In the genomic region with DNA sequence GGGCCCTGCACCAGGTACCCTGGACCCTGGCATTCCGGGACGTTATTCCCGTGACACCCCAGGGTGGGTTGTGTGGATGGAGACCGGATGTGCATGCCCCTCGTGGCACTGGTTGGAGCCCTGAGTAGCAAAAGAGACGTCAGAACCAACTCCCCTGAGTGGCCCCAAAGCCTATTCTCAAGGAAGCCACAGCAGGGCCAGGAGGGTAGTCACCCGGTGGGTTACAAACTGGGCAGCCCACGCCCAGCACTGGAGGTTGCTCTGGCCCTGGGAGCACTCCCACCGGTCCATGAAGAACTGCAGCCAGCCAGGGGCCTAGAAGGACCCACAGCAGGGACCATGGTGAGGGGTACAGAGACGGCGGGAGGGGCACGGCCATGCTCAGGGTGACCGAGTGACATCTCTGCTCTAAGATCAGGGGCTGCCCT, we compare ENCODE assay signal across 8 cellular contexts. TPM values are rescaled to one million over a fixed set of nuclear protein-coding genes. Genes with fewer than 3 reads are reported as not detected.
A peak's percentile ranks its signal among the peaks of the same experiment; 100 is the strongest.
DNase-seq lines count a peak whose midpoint lies in the region; ATAC-seq and TF ChIP-seq lines count a peak whose summit lies in the region.

No MANE protein-coding gene starts in this region.

- DNase-seq in AG04450 (ENCODE audit: low read depth, low spot score) (no peak), adipocyte (ENCODE audit: low read depth) (peak; percentile 47), mesendoderm (no peak), occipital lobe (lab: John Stamatoyannopoulos, UW) (no peak), NCI-H510A (lab: John Stamatoyannopoulos, UW) (no peak), SHP77 (lab: John Stamatoyannopoulos, UW) (no peak), AG08396 (ENCODE audit: low spot score) (no peak)

- H3K9ac ChIP-seq in adipocyte (ENCODE audit: low read length) (peak overlapping the region; percentile 78), mesendoderm (ENCODE audit: low read length) (peak overlapping the region; percentile 61)

- H3K27me3 ChIP-seq in AG04450 (ENCODE audit: control insufficient read depth, insufficient read depth, low read length) (no peaks in the 10 kb centered on the region), adipocyte (replicated peaks; ENCODE audit: control insufficient read depth, insufficient read depth, low read length) (no peaks in the 10 kb centered on the region), mesendoderm (ENCODE audit: insufficient read depth, low read length, poor library complexity) (no peaks in the 10 kb centered on the region)

- peak overlapping the region; percentile 8 for H3K4me2 ChIP-seq in mesendoderm (ENCODE audit: low read length)

- POLR2A ChIA-PET in AG04450 (lab: Yijun Ruan, JAX): interaction anchor here (1.0 kb wide), 1 partner anchor 20 kb away, joined by 4 read pairs; no protein-coding TSS in a partner anchor

- peak overlapping the region; percentile 29 for H3K4ac ChIP-seq in mesendoderm (ENCODE audit: low read depth, low read length)

- peaks cover 34% of the 10 kb centered on the region for H3K4me1 ChIP-seq in adipocyte (ENCODE audit: control insufficient read depth, insufficient read depth, low read length)
- peaks cover 15% of the 10 kb centered on the region for H3K4me1 ChIP-seq in mesendoderm (ENCODE audit: control insufficient read depth, low read depth, low read length)

- CTCF ChIA-PET in AG04450 (lab: Charles Lee): interaction anchor here (0.7 kb wide), 1 partner anchor 29 kb away, joined by 3 read pairs; no protein-coding TSS in a partner anchor

- no peak overlapping the region for H4K8ac ChIP-seq in mesendoderm (ENCODE audit: low read depth, low read length)

- peaks cover 16% of the 10 kb centered on the region for H3K79me1 ChIP-seq in mesendoderm (ENCODE audit: low read length)

- no peak overlapping the region for H2AK5ac ChIP-seq in mesendoderm (ENCODE audit: low read length)

- H3K18ac ChIP-seq in mesendoderm (ENCODE audit: low read length): no peak overlapping the region

- H2BK15ac ChIP-seq in mesendoderm (replicated peaks; ENCODE audit: low read depth): no peak overlapping the region

- no peak overlapping the region for H2BK5ac ChIP-seq in mesendoderm (ENCODE audit: low read length)

- no peak for TF ChIP-seq CTCF in AG04450 (IDR thresholded peaks at IDR 0.05; ENCODE audit: low read depth, low read length)

- peak overlapping the region; percentile 68 for H3K23ac ChIP-seq in mesendoderm (ENCODE audit: low read length)

- no peak overlapping the region for H2BK120ac ChIP-seq in mesendoderm (ENCODE audit: low read depth, low read length)

- ATAC-seq in HG03460 (IDR thresholded peaks at IDR 0.05; ENCODE audit: unreplicated experiment): peak; percentile 10

- H3K79me2 ChIP-seq in mesendoderm (ENCODE audit: control insufficient read depth, insufficient read depth, low read length): peaks cover 48% of the 10 kb centered on the region

- WGBS in mesendoderm (ENCODE audit: extremely low coverage, insufficient coverage, low lambda C conversion rate): no CpG with 5 or more reads among the region's 13 CpGs

- H3K27ac ChIP-seq in AG04450 (ENCODE audit: low read depth, low read length): peak overlapping the region; percentile 52
- peak overlapping the region; percentile 2 for H3K27ac ChIP-seq in mesendoderm (ENCODE audit: low read depth, low read length)

- H3K4me3 ChIP-seq in AG04450 (ENCODE audit: low read depth, low read length): peak overlapping the region; percentile 52
- H3K4me3 ChIP-seq in adipocyte (ENCODE audit: low read length): peak overlapping the region; percentile 66
- no peak overlapping the region for H3K4me3 ChIP-seq in mesendoderm (ENCODE audit: low read length)

- peak overlapping the region; percentile 93 for H3K56ac ChIP-seq in mesendoderm (ENCODE audit: low read length)

- H3K9me3 ChIP-seq in AG04450 (ENCODE audit: control insufficient read depth, insufficient read depth, low read length) (no peaks in the 10 kb centered on the region; the same call in 1 of the 2 replicates), adipocyte (ENCODE audit: control insufficient read depth, low read length) (no peaks in the 10 kb centered on the region)

- no peak overlapping the region for H4K5ac ChIP-seq in mesendoderm (ENCODE audit: low read length)

- H3K36me3 ChIP-seq in adipocyte (ENCODE audit: control insufficient read depth, insufficient read depth, low read length, severe bottlenecking): no peaks in the 10 kb centered on the region
- no peaks in the 10 kb centered on the region for H3K36me3 ChIP-seq in mesendoderm (ENCODE audit: control insufficient read depth, insufficient read depth, low read length)

RNA-seq across cellular contexts. Expression of gene KLF16, which starts 7.5 kb away (rescaled TPM):
- polyA plus RNA-seq in AG04450 (2011; rRNA removed): 3.4 and 4.4 TPM in 2 replicates
- 2.7 and 3.0 TPM in 2 replicates for polyA minus RNA-seq in AG04450 (2011; rRNA and poly(A)+ RNA removed)
- polyA plus RNA-seq in mesendoderm (2013, experiment 1 of 2): 32.7 TPM
- polyA plus RNA-seq in mesendoderm (2013, experiment 2 of 2): 33.5 TPM
- 3.3 TPM for total RNA-seq in occipital lobe

RNA-seq across cellular contexts. Expression of gene REXO1, which starts 7.6 kb away (rescaled TPM):
- polyA plus RNA-seq in AG04450 (2011; rRNA removed): 5.4 and 8.4 TPM in 2 replicates
- polyA minus RNA-seq in AG04450 (2011; rRNA and poly(A)+ RNA removed): 7.1 and 9.0 TPM in 2 replicates
- 28.3 TPM for polyA plus RNA-seq in mesendoderm (2013, experiment 1 of 2)
- 27.2 TPM for polyA plus RNA-seq in mesendoderm (2013, experiment 2 of 2)
- 2.8 TPM for total RNA-seq in occipital lobe

RNA-seq across cellular contexts. Expression of gene ABHD17A, which starts 29.5 kb away (rescaled TPM):
- 30.8 and 54.5 TPM in 2 replicates for polyA plus RNA-seq in AG04450 (2011; rRNA removed)
- 8.1 TPM in 2 replicates for polyA minus RNA-seq in AG04450 (2011; rRNA and poly(A)+ RNA removed)
- polyA plus RNA-seq in mesendoderm (2013, experiment 1 of 2): 33.9 TPM
- 34.1 TPM for polyA plus RNA-seq in mesendoderm (2013, experiment 2 of 2)
- 50.5 TPM for total RNA-seq in occipital lobe

RNA-seq across cellular contexts. Expression of gene ATP8B3, which starts 43.8 kb away (rescaled TPM):
- polyA plus RNA-seq in AG04450 (2011; rRNA removed): 2.7 and 2.8 TPM in 2 replicates
- 1.9 and 3.4 TPM in 2 replicates for polyA minus RNA-seq in AG04450 (2011; rRNA and poly(A)+ RNA removed)
- 0.20 TPM for polyA plus RNA-seq in mesendoderm (2013, experiment 1 of 2)
- 0.20 TPM for polyA plus RNA-seq in mesendoderm (2013, experiment 2 of 2)
- total RNA-seq in occipital lobe: under 0.01 TPM

RNA-seq across cellular contexts. Expression of gene ADAT3, which starts 49.4 kb away (rescaled TPM):
- polyA plus RNA-seq in AG04450 (2011; rRNA removed): 0.35 and 0.55 TPM in 2 replicates
- 0.17 and 0.37 TPM in 2 replicates for polyA minus RNA-seq in AG04450 (2011; rRNA and poly(A)+ RNA removed)
- 6.6 TPM for polyA plus RNA-seq in mesendoderm (2013, experiment 1 of 2)
- 6.4 TPM for polyA plus RNA-seq in mesendoderm (2013, experiment 2 of 2)
- 1.2 TPM for total RNA-seq in occipital lobe
